25 cellular contexts compared by ENCODE assay signal in the genomic region with DNA sequence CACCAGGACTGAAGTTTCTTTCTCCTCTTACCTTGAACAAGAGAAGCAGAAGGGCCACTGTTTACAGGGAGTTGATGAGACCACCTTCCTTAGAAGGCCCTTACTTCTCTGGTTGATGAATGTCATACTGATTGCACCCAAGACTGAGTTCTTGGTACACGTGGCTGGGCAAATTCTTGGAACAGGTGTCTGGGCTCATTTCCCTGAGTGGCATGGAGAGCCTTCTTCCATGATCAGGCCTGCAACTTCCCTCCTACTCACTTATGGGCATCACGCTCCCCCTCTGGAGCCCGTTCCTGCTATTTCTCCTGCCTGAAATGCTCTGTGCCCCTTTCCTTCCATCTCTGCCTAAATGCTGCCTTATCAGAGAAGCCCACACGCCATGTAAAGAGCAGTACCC.
"Had no signal": no experiment of that assay in that cellular context is flagged by ENCODE, and none has a peak within 500 bp of the region (broad histone marks: within the 10 kb centered on the region; RNA-seq: fewer than 3 reads in every experiment).

No MANE protein-coding gene starts in this region.

- H3K27ac Mint-ChIP-seq: activated CD8-positive, alpha-beta T cell treated with anti-CD3 and anti-CD28 coated beads, Interleukin-2, amount 10 ng/mL, durations not matched to agents 7 days and 5 days; activated naive CD4-positive, alpha-beta T cell treated with anti-CD3 and anti-CD28 coated beads, Interleukin-2, amount 50 U/mL, for 24 hours; T-helper 17 cell; WTC11 had no signal

- H3K36me3 Mint-ChIP-seq: activated naive CD4-positive, alpha-beta T cell treated with anti-CD3 and anti-CD28 coated beads, Interleukin-2, amount 50 U/mL, for 24 hours; WTC11 had no signal

- H3K27ac ChIP-seq: body of pancreas, SJSA1 had no signal

- H3K36me3 ChIP-seq: SJSA1 had no signal

- H3K9me3 ChIP-seq: body of pancreas, SJSA1 had no signal

- H3K4me1 Mint-ChIP-seq: activated naive CD4-positive, alpha-beta T cell treated with anti-CD3 and anti-CD28 coated beads, Interleukin-2, amount 50 U/mL, for 24 hours; central memory CD8-positive, alpha-beta T cell; T-helper 17 cell had no signal

- H3K9me3 Mint-ChIP-seq: activated naive CD4-positive, alpha-beta T cell treated with anti-CD3 and anti-CD28 coated beads, Interleukin-2, amount 50 U/mL, for 24 hours; WTC11 had no signal

- H3K27me3 ChIP-seq: body of pancreas, SJSA1 had no signal

- H3K4me1 ChIP-seq: SJSA1 had no signal

- H3K4me3 ChIP-seq: body of pancreas, SJSA1 had no signal

- DNase-seq: activated CD4-positive, alpha-beta T cell treated with anti-CD3 and anti-CD28 coated beads for 48 hours; activated CD4-positive, alpha-beta T cell treated with anti-CD3 and anti-CD28 coated beads, Interleukin-2, amount 50 U/mL, for 4 hours; activated CD4-positive, CD25-positive, alpha-beta regulatory T cell treated with anti-CD3 and anti-CD28 coated beads, Interleukin-2, amount 50 U/mL, for 72 hours; activated CD8-positive, alpha-beta memory T cell treated with anti-CD3 and anti-CD28 coated beads, Interleukin-2, amount 50 U/mL, for 48 hours; activated CD8-positive, alpha-beta T cell treated with anti-CD3 and anti-CD28 coated beads, Interleukin-2, amount 10 ng/mL, durations not matched to agents 7 days and 5 days; activated naive CD4-positive, alpha-beta T cell; activated T-cell treated with anti-CD3 and anti-CD28 coated beads, Interleukin-2, amount 50 U/mL, for 1 hour; aorta; body of pancreas; Karpas-422; NCI-H1930; NCI-H2171; NCI-H2227 treated with DMSO at 0.1 percent for 48 hours; NCI-H510A; NCI-H526 treated with DMSO at 0.1 percent for 48 hours; NCI-H82; NK-92 treated with Interleukin-12 subunit alpha and Interleukin-12 subunit beta, amount 100 ng/mL, for 24 hours; PC-3; SHP77; T-helper 17 cell; T-helper 9 cell had no signal

- H3K4me3 Mint-ChIP-seq: activated CD8-positive, alpha-beta T cell treated with anti-CD3 and anti-CD28 coated beads, Interleukin-2, amount 10 ng/mL, durations not matched to agents 7 days and 5 days; activated naive CD4-positive, alpha-beta T cell treated with anti-CD3 and anti-CD28 coated beads, Interleukin-2, amount 50 U/mL, for 24 hours; central memory CD8-positive, alpha-beta T cell; T-helper 17 cell; WTC11 had no signal

- H3K27me3 Mint-ChIP-seq: activated naive CD4-positive, alpha-beta T cell treated with anti-CD3 and anti-CD28 coated beads, Interleukin-2, amount 50 U/mL, for 24 hours; central memory CD8-positive, alpha-beta T cell; T-helper 17 cell had no signal
